ENCODE assay signal across 12 cellular contexts in the genomic region with DNA sequence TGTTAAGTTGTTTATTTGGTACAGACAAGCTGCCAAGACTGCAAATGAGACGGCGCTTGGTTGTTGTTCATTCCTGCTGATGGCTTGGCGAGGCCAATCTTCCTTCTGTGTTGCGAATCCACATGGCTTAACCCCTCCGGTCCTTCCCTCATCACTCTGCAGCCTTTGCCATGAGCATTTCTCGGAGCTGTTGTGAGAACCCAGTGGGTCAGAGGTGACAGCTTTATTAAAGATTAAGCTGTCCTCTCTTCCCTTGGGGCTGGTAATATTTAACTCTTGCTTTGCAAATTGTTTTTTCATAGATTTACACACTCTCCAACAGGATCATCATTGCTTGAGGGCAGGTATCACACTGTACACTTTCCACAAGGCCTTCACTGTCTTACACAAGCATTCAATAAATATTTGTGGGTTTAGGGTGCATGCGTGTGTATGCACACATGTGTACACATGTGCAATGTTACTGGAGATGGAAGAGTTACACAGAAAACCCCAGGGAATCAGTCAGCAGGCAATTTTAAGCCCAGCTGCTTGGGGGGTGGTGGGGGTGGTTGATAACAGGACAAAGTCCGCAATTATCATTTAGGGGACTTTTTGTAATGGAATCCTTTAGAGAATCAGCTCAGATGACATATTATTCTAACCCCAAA.
DNase-seq lines count a peak whose midpoint lies in the region; ATAC-seq and TF ChIP-seq lines count a peak whose summit lies in the region.
"Had no signal": no experiment of that assay in that cellular context is flagged by ENCODE, and none has a peak within 500 bp of the region (broad histone marks: within the 10 kb centered on the region; RNA-seq: fewer than 3 reads in every experiment).

No MANE protein-coding gene starts in this region.

- intact Hi-C loops in head of caudate nucleus (cut with DNase I), result no loop called here

- peak; percentile 51 for ATAC-seq in GM18861 (IDR thresholded peaks at IDR 0.05; ENCODE audit: unreplicated experiment)
- ATAC-seq in HG03378 (IDR thresholded peaks at IDR 0.05; ENCODE audit: unreplicated experiment), result no peak
- ATAC-seq: esophagus mucosa, HCT116 had no signal

- in situ Hi-C loops in GM13976 (cut with MboI; ENCODE audit: low sequenced_read_pairs, unreplicated experiment), result no loop called here

- no peak for TF ChIP-seq CTCF in GM13976 (IDR thresholded peaks at IDR 0.05; ENCODE audit: borderline replicate concordance, control extremely low read depth, extremely low read depth, insufficient read depth, missing control alignments)

- peak; percentile 23 for DNase-seq in NCI-H69 (lab: John Stamatoyannopoulos, UW)
- DNase-seq in head of caudate nucleus, result peak in 22 of 42 donors; percentile 24 to 71 (median 44)
- DNase-seq in pons (ENCODE audit: low spot score), result peak; percentile 46
- DNase-seq in inferior parietal cortex (ENCODE audit: extremely low spot score), result no peak
- no peak for DNase-seq in GM13976 (ENCODE audit: low spot score)
- DNase-seq in NCI-H128 (lab: John Stamatoyannopoulos, UW; ENCODE audit: unreplicated experiment), result no peak
- DNase-seq: activated naive CD4-positive, alpha-beta T cell treated with anti-CD3 and anti-CD28 coated beads, Interleukin-2, amount 10 ng/mL, durations not matched to agents 7 days and 5 days; NCI-H2171 treated with DMSO at 0.1 percent for 48 hours had no signal

Comparison
In these comparisons a context has a peak if more than half of its experiments do, and no peak if none do; other contexts are left out.
1. DNase-seq: peak in NCI-H69 (single experiment), head of caudate nucleus (22 of 42) and pons (single experiment); none in inferior parietal cortex (single experiment), GM13976 (single experiment) and NCI-H128 (single experiment).